Comparison of ENCODE assay signal across 28 cellular contexts in genomic region chr11:7341551-7341950, GRCh38.
"Had no signal": no experiment of that assay in that cellular context is flagged by ENCODE, and none has a peak within 500 bp of the region (broad histone marks: within the 10 kb centered on the region; RNA-seq: fewer than 3 reads in every experiment).

No MANE protein-coding gene starts in this region.

- H3K36me3 ChIP-seq: left ventricle myocardium inferior, pancreas, prostate gland, stomach, thyroid gland, transverse colon, upper lobe of left lung, vagina had no signal

- DNase-seq: islet precursor cell; left ventricle myocardium inferior; mesendoderm; naive thymus-derived CD4-positive, alpha-beta T cell; nucleus accumbens; pancreas; posterior cingulate gyrus; retina; right cardiac atrium; stimulated activated CD4-positive, alpha-beta T cell treated with anti-CD3 and anti-CD28 coated beads, Interleukin-12 subunit alpha, Interleukin-12 subunit beta, amount 100 ng/mL, for 4 hours; stimulated activated CD4-positive, alpha-beta T cell treated with anti-CD3 and anti-CD28 coated beads, Interleukin-15, amount 100 ng/mL, for 24 hours; stimulated activated CD4-positive, alpha-beta T cell treated with anti-CD3 and anti-CD28 coated beads, Interleukin-2, amount 100 ng/mL, for 24 hours; stimulated activated CD4-positive, alpha-beta T cell treated with anti-CD3 and anti-CD28 coated beads, Interleukin-4, amount 100 ng/mL, for 1 hour; stimulated activated naive B cell treated with anti-CD40 and anti-IgM and Interleukin-4, amounts not matched to agents 10 μg/mL and 1 μg/mL and 100 μg/mL, for 72 hours; stimulated activated naive CD8-positive, alpha-beta T cell treated with anti-CD3 and anti-CD28 coated beads, Interleukin-15, Interleukin-2, amounts not matched to agents 100 U/mL and 50 U/mL, for 24 hours; stomach; testis; thyroid gland; transverse colon; upper lobe of left lung had no signal

- H3K27me3 ChIP-seq: pancreas, stomach, testis, thyroid gland, transverse colon, upper lobe of left lung, vagina had no signal

- H3K9me3 ChIP-seq: pancreas, prostate gland, testis, thyroid gland, transverse colon, vagina had no signal

- H3K27ac ChIP-seq: left ventricle myocardium inferior, pancreas, prostate gland, skin epidermis, stomach, testis, thyroid gland, transverse colon, upper lobe of left lung, vagina had no signal

- H3K4me3 ChIP-seq: left ventricle myocardium inferior, lung, pancreas, prostate gland, skin epidermis, stomach, testis, thyroid gland, transverse colon, upper lobe of left lung, vagina had no signal

- H3K4me3 Mint-ChIP-seq: mesothelial cell of epicardium; naive thymus-derived CD4-positive, alpha-beta T cell; nephron; neural crest cell; stimulated activated naive B cell treated with anti-CD40 and anti-IgM and Interleukin-4, amounts not matched to agents 10 μg/mL and 1 μg/mL and 100 μg/mL, for 72 hours had no signal

- H3K4me1 Mint-ChIP-seq: mesothelial cell of epicardium; naive thymus-derived CD4-positive, alpha-beta T cell; nephron; neural crest cell; stimulated activated naive B cell treated with anti-CD40 and anti-IgM and Interleukin-4, amounts not matched to agents 10 μg/mL and 1 μg/mL and 100 μg/mL, for 72 hours had no signal

- H3K4me1 ChIP-seq: left ventricle myocardium inferior, pancreas, prostate gland, stomach, testis, thyroid gland, transverse colon, upper lobe of left lung, vagina had no signal

- H3K27ac Mint-ChIP-seq: mesothelial cell of epicardium; naive thymus-derived CD4-positive, alpha-beta T cell; nephron; stimulated activated naive B cell treated with anti-CD40 and anti-IgM and Interleukin-4, amounts not matched to agents 10 μg/mL and 1 μg/mL and 100 μg/mL, for 72 hours had no signal

- ATAC-seq: naive thymus-derived CD4-positive, alpha-beta T cell; pancreas; right cardiac atrium; sciatic nerve; stimulated activated naive B cell treated with anti-CD40 and anti-IgM and Interleukin-4, amounts not matched to agents 10 μg/mL and 1 μg/mL and 100 μg/mL, for 72 hours; stimulated activated naive CD8-positive, alpha-beta T cell treated with anti-CD3 and anti-CD28 coated beads, Interleukin-15, Interleukin-2, amounts not matched to agents 100 U/mL and 50 U/mL, for 24 hours had no signal

- FAIRE-seq: pancreas had no signal

- H3K36me3 Mint-ChIP-seq: stimulated activated naive B cell treated with anti-CD40 and anti-IgM and Interleukin-4, amounts not matched to agents 10 μg/mL and 1 μg/mL and 100 μg/mL, for 72 hours had no signal
